Comparison of ENCODE assay signal across 1 cellular context in the genomic region with DNA sequence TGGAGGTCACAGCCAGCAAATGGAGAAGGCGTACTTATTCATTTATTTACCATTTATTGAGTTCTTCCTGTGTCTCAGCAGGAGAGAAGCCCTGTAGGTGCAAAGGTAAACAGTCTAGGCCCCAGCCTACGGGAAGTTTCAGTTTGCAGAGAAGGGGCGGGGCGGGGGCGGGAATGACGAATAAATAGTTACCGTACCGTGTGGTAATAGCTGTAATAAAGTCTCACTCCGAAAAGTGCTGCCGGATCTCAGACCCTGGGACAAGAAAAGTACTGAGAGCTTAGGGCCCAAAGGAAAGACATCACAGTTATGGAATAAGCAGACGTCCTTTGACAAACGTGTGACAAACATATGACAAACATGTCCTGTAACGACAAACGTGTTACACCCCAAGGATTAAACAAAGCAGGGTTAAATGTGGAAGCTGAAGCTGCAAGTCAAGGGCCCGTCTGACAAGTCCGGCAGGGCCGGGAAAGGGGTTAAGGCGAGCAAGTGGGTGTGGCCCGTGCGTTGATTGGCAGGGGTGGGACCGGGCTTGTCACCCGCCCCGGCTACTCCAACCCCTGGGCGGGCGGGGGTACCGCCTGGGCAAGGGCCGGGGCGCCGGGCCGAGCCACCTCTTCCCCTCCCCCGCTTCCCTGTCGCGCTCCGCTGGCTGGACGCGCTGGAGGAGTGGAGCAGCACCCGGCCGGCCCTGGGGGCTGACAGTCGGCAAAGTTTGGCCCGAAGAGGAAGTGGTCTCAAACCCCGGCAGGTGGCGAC.
TF ChIP-seq lines count a peak whose summit lies in the region.

A gene with protein sequence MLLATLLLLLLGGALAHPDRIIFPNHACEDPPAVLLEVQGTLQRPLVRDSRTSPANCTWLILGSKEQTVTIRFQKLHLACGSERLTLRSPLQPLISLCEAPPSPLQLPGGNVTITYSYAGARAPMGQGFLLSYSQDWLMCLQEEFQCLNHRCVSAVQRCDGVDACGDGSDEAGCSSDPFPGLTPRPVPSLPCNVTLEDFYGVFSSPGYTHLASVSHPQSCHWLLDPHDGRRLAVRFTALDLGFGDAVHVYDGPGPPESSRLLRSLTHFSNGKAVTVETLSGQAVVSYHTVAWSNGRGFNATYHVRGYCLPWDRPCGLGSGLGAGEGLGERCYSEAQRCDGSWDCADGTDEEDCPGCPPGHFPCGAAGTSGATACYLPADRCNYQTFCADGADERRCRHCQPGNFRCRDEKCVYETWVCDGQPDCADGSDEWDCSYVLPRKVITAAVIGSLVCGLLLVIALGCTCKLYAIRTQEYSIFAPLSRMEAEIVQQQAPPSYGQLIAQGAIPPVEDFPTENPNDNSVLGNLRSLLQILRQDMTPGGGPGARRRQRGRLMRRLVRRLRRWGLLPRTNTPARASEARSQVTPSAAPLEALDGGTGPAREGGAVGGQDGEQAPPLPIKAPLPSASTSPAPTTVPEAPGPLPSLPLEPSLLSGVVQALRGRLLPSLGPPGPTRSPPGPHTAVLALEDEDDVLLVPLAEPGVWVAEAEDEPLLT (plus strand): TSS at position 541 of the 762 bp plus-strand sequence. CDS start 564 bp downstream, outside the sequence.

TF ChIP-seq in HepG2, 621 proteins besides CTCF, POLR2A, EP300 and RAD21 (continued from another document and continues in another):
- TF ChIP-seq MAFG (CRISPR knock-in tag; IDR thresholded peaks at IDR 0.05) (no peak; the same call in 1 of the 2 replicates), RCOR2 (CRISPR knock-in tag; IDR thresholded peaks at IDR 0.05) (peak; percentile 18), CHD2 (IDR thresholded peaks at IDR 0.05; ENCODE audit: low read depth, low read length) (peak; percentile 61; the same call in 1 of the 2 replicates), ZNF337 (CRISPR knock-in tag; IDR thresholded peaks at IDR 0.05; ENCODE audit: borderline replicate concordance, low read depth) (peak; percentile 90; the same call in 1 of the 2 replicates), DNMT1 (CRISPR knock-in tag; IDR thresholded peaks at IDR 0.05) (peak; percentile 92; the same call in 1 of the 2 replicates), SMARCC2 (IDR thresholded peaks at IDR 0.05) (no peak), YEATS2 (CRISPR knock-in tag; IDR thresholded peaks at IDR 0.05; ENCODE audit: borderline replicate concordance) (peak; percentile 81), ZNF788 (CRISPR knock-in tag; IDR thresholded peaks at IDR 0.05; ENCODE audit: borderline replicate concordance) (peak; percentile 68), ZNF256 (CRISPR knock-in tag; conservative IDR thresholded peaks at IDR 0.05) (peak; percentile 96), YY1 (IDR thresholded peaks at IDR 0.05; ENCODE audit: insufficient read depth, insufficient replicate concordance, low read depth, low read length) (peak; percentile 67), ZNF766 (CRISPR knock-in tag; IDR thresholded peaks at IDR 0.05; ENCODE audit: borderline replicate concordance) (peak; percentile 90; the same call in 1 of the 2 replicates), ATRX (CRISPR knock-in tag; IDR thresholded peaks at IDR 0.05; ENCODE audit: borderline replicate concordance) (no peak), KLF16 (CRISPR knock-in tag; IDR thresholded peaks at IDR 0.05) (peak in 1 of 2 experiments; percentile 95; a peak in 2 of 4 replicates), ZFP36L1 (CRISPR knock-in tag; IDR thresholded peaks at IDR 0.05) (peak; percentile 88), ZNF780A (CRISPR knock-in tag; IDR thresholded peaks at IDR 0.05) (0 out of 2 replicates have a peak, but pooled peaks have one; percentile 55), ZNF124 (CRISPR knock-in tag; IDR thresholded peaks at IDR 0.05) (peak; percentile 81), ZNF552 (CRISPR knock-in tag; IDR thresholded peaks at IDR 0.05; ENCODE audit: borderline replicate concordance) (peak; percentile 44; the same call in 1 of the 2 replicates), ZBTB42 (CRISPR knock-in tag; IDR thresholded peaks at IDR 0.05) (peak; percentile 39; the same call in 1 of the 2 replicates), DR1 (CRISPR knock-in tag; IDR thresholded peaks at IDR 0.05) (no peak)
- TF ChIP-seq, protein P1, sequence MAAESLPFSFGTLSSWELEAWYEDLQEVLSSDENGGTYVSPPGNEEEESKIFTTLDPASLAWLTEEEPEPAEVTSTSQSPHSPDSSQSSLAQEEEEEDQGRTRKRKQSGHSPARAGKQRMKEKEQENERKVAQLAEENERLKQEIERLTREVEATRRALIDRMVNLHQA (CRISPR knock-in tag; IDR thresholded peaks at IDR 0.05), result no peak
- TF ChIP-seq, protein P2, sequence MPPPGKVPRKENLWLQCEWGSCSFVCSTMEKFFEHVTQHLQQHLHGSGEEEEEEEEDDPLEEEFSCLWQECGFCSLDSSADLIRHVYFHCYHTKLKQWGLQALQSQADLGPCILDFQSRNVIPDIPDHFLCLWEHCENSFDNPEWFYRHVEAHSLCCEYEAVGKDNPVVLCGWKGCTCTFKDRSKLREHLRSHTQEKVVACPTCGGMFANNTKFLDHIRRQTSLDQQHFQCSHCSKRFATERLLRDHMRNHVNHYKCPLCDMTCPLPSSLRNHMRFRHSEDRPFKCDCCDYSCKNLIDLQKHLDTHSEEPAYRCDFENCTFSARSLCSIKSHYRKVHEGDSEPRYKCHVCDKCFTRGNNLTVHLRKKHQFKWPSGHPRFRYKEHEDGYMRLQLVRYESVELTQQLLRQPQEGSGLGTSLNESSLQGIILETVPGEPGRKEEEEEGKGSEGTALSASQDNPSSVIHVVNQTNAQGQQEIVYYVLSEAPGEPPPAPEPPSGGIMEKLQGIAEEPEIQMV (CRISPR knock-in tag; IDR thresholded peaks at IDR 0.05; ENCODE audit: low read depth), result peak; percentile 94; the same call in 1 of the 2 replicates
- TF ChIP-seq, protein P3, sequence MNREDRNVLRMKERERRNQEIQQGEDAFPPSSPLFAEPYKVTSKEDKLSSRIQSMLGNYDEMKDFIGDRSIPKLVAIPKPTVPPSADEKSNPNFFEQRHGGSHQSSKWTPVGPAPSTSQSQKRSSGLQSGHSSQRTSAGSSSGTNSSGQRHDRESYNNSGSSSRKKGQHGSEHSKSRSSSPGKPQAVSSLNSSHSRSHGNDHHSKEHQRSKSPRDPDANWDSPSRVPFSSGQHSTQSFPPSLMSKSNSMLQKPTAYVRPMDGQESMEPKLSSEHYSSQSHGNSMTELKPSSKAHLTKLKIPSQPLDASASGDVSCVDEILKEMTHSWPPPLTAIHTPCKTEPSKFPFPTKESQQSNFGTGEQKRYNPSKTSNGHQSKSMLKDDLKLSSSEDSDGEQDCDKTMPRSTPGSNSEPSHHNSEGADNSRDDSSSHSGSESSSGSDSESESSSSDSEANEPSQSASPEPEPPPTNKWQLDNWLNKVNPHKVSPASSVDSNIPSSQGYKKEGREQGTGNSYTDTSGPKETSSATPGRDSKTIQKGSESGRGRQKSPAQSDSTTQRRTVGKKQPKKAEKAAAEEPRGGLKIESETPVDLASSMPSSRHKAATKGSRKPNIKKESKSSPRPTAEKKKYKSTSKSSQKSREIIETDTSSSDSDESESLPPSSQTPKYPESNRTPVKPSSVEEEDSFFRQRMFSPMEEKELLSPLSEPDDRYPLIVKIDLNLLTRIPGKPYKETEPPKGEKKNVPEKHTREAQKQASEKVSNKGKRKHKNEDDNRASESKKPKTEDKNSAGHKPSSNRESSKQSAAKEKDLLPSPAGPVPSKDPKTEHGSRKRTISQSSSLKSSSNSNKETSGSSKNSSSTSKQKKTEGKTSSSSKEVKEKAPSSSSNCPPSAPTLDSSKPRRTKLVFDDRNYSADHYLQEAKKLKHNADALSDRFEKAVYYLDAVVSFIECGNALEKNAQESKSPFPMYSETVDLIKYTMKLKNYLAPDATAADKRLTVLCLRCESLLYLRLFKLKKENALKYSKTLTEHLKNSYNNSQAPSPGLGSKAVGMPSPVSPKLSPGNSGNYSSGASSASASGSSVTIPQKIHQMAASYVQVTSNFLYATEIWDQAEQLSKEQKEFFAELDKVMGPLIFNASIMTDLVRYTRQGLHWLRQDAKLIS (CRISPR knock-in tag; IDR thresholded peaks at IDR 0.05), result peak; percentile 47; the same call in 1 of the 2 replicates
- TF ChIP-seq, protein P4, sequence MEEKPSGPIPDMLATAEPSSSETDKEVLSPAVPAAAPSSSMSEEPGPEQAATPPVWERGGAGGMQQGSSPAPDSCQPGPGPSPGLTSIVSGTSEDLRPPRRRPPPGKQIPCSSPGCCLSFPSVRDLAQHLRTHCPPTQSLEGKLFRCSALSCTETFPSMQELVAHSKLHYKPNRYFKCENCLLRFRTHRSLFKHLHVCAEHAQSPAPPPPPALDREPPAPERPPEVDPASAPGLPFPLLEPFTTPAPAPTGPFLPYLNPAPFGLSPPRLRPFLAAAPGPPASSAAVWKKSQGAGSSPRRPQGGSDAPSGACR (CRISPR knock-in tag; IDR thresholded peaks at IDR 0.05), result peak; percentile 94; the same call in 1 of the 2 replicates
- TF ChIP-seq, protein P5, sequence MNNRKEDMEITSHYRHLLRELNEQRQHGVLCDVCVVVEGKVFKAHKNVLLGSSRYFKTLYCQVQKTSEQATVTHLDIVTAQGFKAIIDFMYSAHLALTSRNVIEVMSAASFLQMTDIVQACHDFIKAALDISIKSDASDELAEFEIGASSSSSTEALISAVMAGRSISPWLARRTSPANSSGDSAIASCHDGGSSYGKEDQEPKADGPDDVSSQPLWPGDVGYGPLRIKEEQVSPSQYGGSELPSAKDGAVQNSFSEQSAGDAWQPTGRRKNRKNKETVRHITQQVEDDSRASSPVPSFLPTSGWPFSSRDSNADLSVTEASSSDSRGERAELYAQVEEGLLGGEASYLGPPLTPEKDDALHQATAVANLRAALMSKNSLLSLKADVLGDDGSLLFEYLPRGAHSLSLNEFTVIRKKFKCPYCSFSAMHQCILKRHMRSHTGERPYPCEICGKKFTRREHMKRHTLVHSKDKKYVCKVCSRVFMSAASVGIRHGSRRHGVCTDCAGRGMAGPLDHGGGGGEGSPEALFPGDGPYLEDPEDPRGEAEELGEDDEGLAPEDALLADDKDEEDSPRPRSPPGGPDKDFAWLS (CRISPR knock-in tag; IDR thresholded peaks at IDR 0.05; ENCODE audit: borderline replicate concordance), result peak; percentile 74; the same call in 1 of the 2 replicates
- TF ChIP-seq, protein P6, sequence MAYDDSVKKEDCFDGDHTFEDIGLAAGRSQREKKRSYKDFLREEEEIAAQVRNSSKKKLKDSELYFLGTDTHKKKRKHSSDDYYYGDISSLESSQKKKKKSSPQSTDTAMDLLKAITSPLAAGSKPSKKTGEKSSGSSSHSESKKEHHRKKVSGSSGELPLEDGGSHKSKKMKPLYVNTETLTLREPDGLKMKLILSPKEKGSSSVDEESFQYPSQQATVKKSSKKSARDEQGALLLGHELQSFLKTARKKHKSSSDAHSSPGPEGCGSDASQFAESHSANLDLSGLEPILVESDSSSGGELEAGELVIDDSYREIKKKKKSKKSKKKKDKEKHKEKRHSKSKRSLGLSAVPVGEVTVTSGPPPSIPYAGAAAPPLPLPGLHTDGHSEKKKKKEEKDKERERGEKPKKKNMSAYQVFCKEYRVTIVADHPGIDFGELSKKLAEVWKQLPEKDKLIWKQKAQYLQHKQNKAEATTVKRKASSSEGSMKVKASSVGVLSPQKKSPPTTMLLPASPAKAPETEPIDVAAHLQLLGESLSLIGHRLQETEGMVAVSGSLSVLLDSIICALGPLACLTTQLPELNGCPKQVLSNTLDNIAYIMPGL (CRISPR knock-in tag; IDR thresholded peaks at IDR 0.05; ENCODE audit: borderline replicate concordance in 1 of 2, low read depth in 1 of 2), result peak; percentile 95 to 97
- TF ChIP-seq, protein P7, sequence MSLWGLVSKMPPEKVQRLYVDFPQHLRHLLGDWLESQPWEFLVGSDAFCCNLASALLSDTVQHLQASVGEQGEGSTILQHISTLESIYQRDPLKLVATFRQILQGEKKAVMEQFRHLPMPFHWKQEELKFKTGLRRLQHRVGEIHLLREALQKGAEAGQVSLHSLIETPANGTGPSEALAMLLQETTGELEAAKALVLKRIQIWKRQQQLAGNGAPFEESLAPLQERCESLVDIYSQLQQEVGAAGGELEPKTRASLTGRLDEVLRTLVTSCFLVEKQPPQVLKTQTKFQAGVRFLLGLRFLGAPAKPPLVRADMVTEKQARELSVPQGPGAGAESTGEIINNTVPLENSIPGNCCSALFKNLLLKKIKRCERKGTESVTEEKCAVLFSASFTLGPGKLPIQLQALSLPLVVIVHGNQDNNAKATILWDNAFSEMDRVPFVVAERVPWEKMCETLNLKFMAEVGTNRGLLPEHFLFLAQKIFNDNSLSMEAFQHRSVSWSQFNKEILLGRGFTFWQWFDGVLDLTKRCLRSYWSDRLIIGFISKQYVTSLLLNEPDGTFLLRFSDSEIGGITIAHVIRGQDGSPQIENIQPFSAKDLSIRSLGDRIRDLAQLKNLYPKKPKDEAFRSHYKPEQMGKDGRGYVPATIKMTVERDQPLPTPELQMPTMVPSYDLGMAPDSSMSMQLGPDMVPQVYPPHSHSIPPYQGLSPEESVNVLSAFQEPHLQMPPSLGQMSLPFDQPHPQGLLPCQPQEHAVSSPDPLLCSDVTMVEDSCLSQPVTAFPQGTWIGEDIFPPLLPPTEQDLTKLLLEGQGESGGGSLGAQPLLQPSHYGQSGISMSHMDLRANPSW (CRISPR knock-in tag; IDR thresholded peaks at IDR 0.05; ENCODE audit: borderline replicate concordance), result peak; percentile 96; the same call in 1 of the 2 replicates
- TF ChIP-seq, protein P8, sequence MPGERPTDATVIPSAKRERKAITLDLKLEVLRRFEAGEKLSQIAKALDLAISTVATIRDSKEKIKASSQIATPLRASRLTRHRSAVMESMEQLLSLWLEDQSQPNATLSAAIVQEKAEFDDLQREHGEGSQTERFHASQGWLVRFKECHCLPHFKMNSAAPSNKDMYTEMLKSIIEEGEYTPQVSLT (CRISPR knock-in tag; IDR thresholded peaks at IDR 0.05; ENCODE audit: borderline replicate concordance, low read depth), result peak; percentile 65; the same call in 1 of the 2 replicates
- TF ChIP-seq, protein P9, sequence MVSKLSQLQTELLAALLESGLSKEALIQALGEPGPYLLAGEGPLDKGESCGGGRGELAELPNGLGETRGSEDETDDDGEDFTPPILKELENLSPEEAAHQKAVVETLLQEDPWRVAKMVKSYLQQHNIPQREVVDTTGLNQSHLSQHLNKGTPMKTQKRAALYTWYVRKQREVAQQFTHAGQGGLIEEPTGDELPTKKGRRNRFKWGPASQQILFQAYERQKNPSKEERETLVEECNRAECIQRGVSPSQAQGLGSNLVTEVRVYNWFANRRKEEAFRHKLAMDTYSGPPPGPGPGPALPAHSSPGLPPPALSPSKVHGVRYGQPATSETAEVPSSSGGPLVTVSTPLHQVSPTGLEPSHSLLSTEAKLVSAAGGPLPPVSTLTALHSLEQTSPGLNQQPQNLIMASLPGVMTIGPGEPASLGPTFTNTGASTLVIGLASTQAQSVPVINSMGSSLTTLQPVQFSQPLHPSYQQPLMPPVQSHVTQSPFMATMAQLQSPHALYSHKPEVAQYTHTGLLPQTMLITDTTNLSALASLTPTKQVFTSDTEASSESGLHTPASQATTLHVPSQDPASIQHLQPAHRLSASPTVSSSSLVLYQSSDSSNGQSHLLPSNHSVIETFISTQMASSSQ (IDR thresholded peaks at IDR 0.05; ENCODE audit: low read depth), result peak; percentile 69
- TF ChIP-seq, protein P9 (CRISPR knock-in tag; IDR thresholded peaks at IDR 0.05; ENCODE audit: borderline replicate concordance), result peak; percentile 68
